9 cellular contexts compared by ENCODE assay signal in the genomic region with DNA sequence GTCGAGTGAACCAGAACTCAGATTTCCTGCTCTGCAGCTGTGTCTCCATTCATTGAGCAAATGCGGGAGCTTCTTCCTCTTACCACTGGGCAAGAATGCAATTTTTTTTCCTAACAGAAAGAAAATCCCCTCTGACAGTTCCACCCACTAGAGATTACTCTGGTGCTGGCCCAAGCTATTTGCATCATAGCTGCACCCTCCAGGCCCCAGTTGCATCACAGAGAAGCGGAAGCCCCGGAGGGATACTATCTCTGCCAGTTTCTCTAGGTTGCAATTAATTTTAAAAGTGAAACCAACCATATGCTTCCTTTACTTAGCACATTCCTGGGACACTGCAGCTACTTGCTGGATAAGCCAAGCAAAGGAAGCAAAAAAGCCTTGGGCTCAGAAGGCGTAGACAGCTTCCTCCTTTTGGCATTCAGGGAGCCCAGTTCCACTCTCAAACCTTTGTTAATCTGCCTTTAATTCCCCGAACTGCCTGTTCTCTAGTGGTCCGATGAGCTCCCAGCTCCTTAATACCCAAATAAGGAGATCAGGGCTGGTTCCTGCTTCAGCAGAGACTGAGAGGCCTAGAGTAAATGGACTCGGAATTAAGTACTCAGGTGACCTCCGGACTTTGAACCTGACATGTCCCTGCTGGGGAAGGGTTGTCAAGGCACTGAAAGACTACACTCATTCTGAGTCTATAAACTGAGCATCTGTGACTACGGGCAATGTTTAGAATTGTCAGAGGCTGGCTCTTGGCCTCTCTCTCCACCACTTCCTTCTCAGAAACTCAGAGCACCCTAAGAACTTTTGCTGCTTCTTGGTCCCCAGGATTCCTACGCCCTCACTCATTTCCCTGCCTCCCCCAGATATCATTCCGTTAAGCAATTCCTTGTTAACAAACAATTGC.
DNase-seq lines count a peak whose midpoint lies in the region; ATAC-seq, FAIRE-seq and TF ChIP-seq lines count a peak whose summit lies in the region.
"Had no signal": no experiment of that assay in that cellular context is flagged by ENCODE, and none has a peak within 500 bp of the region (broad histone marks: within the 10 kb centered on the region; RNA-seq: fewer than 3 reads in every experiment).

No MANE protein-coding gene starts in this region.

- no peak for TF ChIP-seq EP300 in A549 (IDR thresholded peaks at IDR 0.05)

- TF ChIP-seq RAD21 in A549 (conservative IDR thresholded peaks at IDR 0.05 in 1 of 2, IDR thresholded peaks at IDR 0.05 in 1 of 2), result no peak

- TF ChIP-seq CTCF in A549 (IDR thresholded peaks at IDR 0.05), result no peak
- TF ChIP-seq CTCF in HFFc6 (IDR thresholded peaks at IDR 0.05), result no peak; the same call in 1 of the 2 replicates
- TF ChIP-seq CTCF in GM13976 (IDR thresholded peaks at IDR 0.05; ENCODE audit: borderline replicate concordance, control extremely low read depth, extremely low read depth, insufficient read depth, missing control alignments), result no peak

- CTCF ChIA-PET in A549 (lab: Yijun Ruan, JAX), result interaction anchor here (0.7 kb wide), 1 partner anchor 22 kb away, joined by 3 read pairs; no protein-coding TSS in a partner anchor

- H3K4me1 ChIP-seq in A549 (peaks cover 25% of the 10 kb centered on the region), SJSA1 (replicated peaks) (peaks cover 18% of the 10 kb centered on the region), muscle layer of colon (ENCODE audit: insufficient read depth, low read length) (peaks cover 13% of the 10 kb centered on the region)

- H3K9me3 Mint-ChIP-seq in HFFc6, result no peaks in the 10 kb centered on the region
- no peaks in the 10 kb centered on the region for H3K9me3 Mint-ChIP-seq in stimulated activated effector memory CD8-positive, alpha-beta T cell treated with anti-CD3 and anti-CD28 coated beads, Interleukin-12 subunit alpha, Interleukin-12 subunit beta, amount 100 ng/mL, for 72 hours

- peak overlapping the region; percentile 4 for H3K9ac ChIP-seq in muscle layer of colon (ENCODE audit: low read length)

- peak overlapping the region; percentile 83 for H3K4me3 Mint-ChIP-seq in HFFc6
- H3K4me3 Mint-ChIP-seq in stimulated activated effector memory CD8-positive, alpha-beta T cell treated with anti-CD3 and anti-CD28 coated beads, Interleukin-12 subunit alpha, Interleukin-12 subunit beta, amount 100 ng/mL, for 72 hours, result no peak overlapping the region
- H3K4me3 Mint-ChIP-seq: activated naive CD8-positive, alpha-beta T cell had no signal

- H3K9me3 ChIP-seq in A549, result no peaks in the 10 kb centered on the region
- H3K9me3 ChIP-seq in SJSA1 (replicated peaks), result no peaks in the 10 kb centered on the region
- H3K9me3 ChIP-seq in muscle layer of colon (ENCODE audit: low read length), result no peaks in the 10 kb centered on the region

- no peak for FAIRE-seq in A549 (lab: Jason Lieb, UNC)

- WGBS in A549 (ENCODE audit: missing lambda C conversion rate), result 54% methylated on average over 12 of the region's 12 CpGs

- H3K36me3 Mint-ChIP-seq in HFFc6 (ENCODE audit: low read depth), result no peaks in the 10 kb centered on the region; the same call in 1 of the 2 replicates
- no peaks in the 10 kb centered on the region for H3K36me3 Mint-ChIP-seq in stimulated activated effector memory CD8-positive, alpha-beta T cell treated with anti-CD3 and anti-CD28 coated beads, Interleukin-12 subunit alpha, Interleukin-12 subunit beta, amount 100 ng/mL, for 72 hours
- H3K36me3 Mint-ChIP-seq: activated naive CD8-positive, alpha-beta T cell had no signal

- H3K27ac ChIP-seq in A549 (peak overlapping the region; percentile 58 to 77), SJSA1 (peak overlapping the region; percentile 68), muscle layer of colon (ENCODE audit: low read depth, low read length) (peak overlapping the region; percentile 53)

- ATAC-seq in A549, result peak; percentile 77 to 82
- ATAC-seq in stimulated activated effector memory CD8-positive, alpha-beta T cell treated with anti-CD3 and anti-CD28 coated beads, Interleukin-12 subunit alpha, Interleukin-12 subunit beta, amount 100 ng/mL, for 72 hours, result no peak

- H3K27me3 Mint-ChIP-seq in HFFc6 (ENCODE audit: insufficient read depth), result no peaks in the 10 kb centered on the region; the same call in 1 of the 2 replicates
- H3K27me3 Mint-ChIP-seq: activated naive CD8-positive, alpha-beta T cell had no signal

- no peaks in the 10 kb centered on the region for H3K27me3 ChIP-seq in SJSA1 (replicated peaks)
- H3K27me3 ChIP-seq in muscle layer of colon (ENCODE audit: control insufficient read depth in 1 of 2, insufficient read depth in 2 of 2, low read length in 2 of 2), result no peaks in the 10 kb centered on the region

- no peaks in the 10 kb centered on the region for H3K36me3 ChIP-seq in SJSA1
- no peaks in the 10 kb centered on the region for H3K36me3 ChIP-seq in muscle layer of colon (ENCODE audit: insufficient read depth, low read length)

- H3K4me1 Mint-ChIP-seq in HFFc6 (ENCODE audit: low read depth), result peaks cover 46% of the 10 kb centered on the region
- H3K4me1 Mint-ChIP-seq in stimulated activated effector memory CD8-positive, alpha-beta T cell treated with anti-CD3 and anti-CD28 coated beads, Interleukin-12 subunit alpha, Interleukin-12 subunit beta, amount 100 ng/mL, for 72 hours, result no peaks in the 10 kb centered on the region

- TF ChIP-seq POLR2A in A549 (IDR thresholded peaks at IDR 0.05; ENCODE audit: low read length), result no peak

- H3K4me3 ChIP-seq in A549 (no peak overlapping the region), SJSA1 (peak overlapping the region; percentile 14), muscle layer of colon (ENCODE audit: low read depth in 1 of 2, low read length in 2 of 2) (peak overlapping the region; percentile 29 to 59)

- in situ Hi-C loops in GM13976 (cut with MboI; ENCODE audit: low sequenced_read_pairs, unreplicated experiment), result no loop called here

- POLR2A ChIA-PET in A549 (lab: Yijun Ruan, JAX), result no interaction called here

- peak overlapping the region; percentile 70 for H3K4me2 ChIP-seq in A549

- peak; percentile 10 to 51 for DNase-seq in A549 (ENCODE audit: low read depth in 1 of 2, low spot score in 1 of 2)
- DNase-seq in HFFc6, result peak; percentile 93
- DNase-seq in SJSA1 (ENCODE audit: low read depth in 1 of 2, low spot score in 2 of 2), result peak; percentile 51 to 72
- DNase-seq in fibroblast of peridontal ligament (ENCODE audit: extremely low read depth), result peak; percentile 94
- DNase-seq in activated CD4-positive, alpha-beta T cell treated with anti-CD3 and anti-CD28 coated beads for 48 hours, result no peak
- DNase-seq in stimulated activated effector memory CD8-positive, alpha-beta T cell treated with anti-CD3 and anti-CD28 coated beads, Interleukin-12 subunit alpha, Interleukin-12 subunit beta, amount 100 ng/mL, for 72 hours (ENCODE audit: low spot score in 2 of 2), result no peak
- DNase-seq in GM13976 (ENCODE audit: low spot score), result no peak

- peak overlapping the region; percentile 98 for H3K27ac Mint-ChIP-seq in HFFc6
- no peak overlapping the region for H3K27ac Mint-ChIP-seq in stimulated activated effector memory CD8-positive, alpha-beta T cell treated with anti-CD3 and anti-CD28 coated beads, Interleukin-12 subunit alpha, Interleukin-12 subunit beta, amount 100 ng/mL, for 72 hours
- H3K27ac Mint-ChIP-seq: activated naive CD8-positive, alpha-beta T cell had no signal

TF ChIP-seq in A549, 52 proteins besides CTCF, POLR2A, EP300 and RAD21:
- TF ChIP-seq HMGXB4 (CRISPR knock-in tag; IDR thresholded peaks at IDR 0.05; ENCODE audit: borderline replicate concordance), result no peak
- peak in 1 of 2 experiments; percentile 17; a peak in 1 of 4 replicates for TF ChIP-seq CEBPB (IDR thresholded peaks at IDR 0.05)

Comparison
In these comparisons a context has a peak if more than half of its experiments do, and no peak if none do; other contexts are left out.
1. DNase-seq: peak in A549 (2 of 2), HFFc6 (single experiment), SJSA1 (2 of 2) and fibroblast of peridontal ligament (single experiment); none in activated CD4-positive, alpha-beta T cell treated with anti-CD3 and anti-CD28 coated beads for 48 hours (single experiment), stimulated activated effector memory CD8-positive, alpha-beta T cell treated with anti-CD3 and anti-CD28 coated beads, Interleukin-12 subunit alpha, Interleukin-12 subunit beta, amount 100 ng/mL, for 72 hours (0 of 2) and GM13976 (single experiment).
2. Peak in every context shown above with its lines, with median percentiles within 50 percentile points of each other: H3K27ac ChIP-seq.